24 cellular contexts compared by ENCODE assay signal in genomic region chr15:61079529-61079928, GRCh38.
"Had no signal": no experiment of that assay in that cellular context is flagged by ENCODE, and none has a peak within 500 bp of the region (broad histone marks: within the 10 kb centered on the region; RNA-seq: fewer than 3 reads in every experiment).

No MANE protein-coding gene starts in this region.

- H3K36me3 ChIP-seq: ascending aorta, SJSA1 had no signal

- H3K4me3 ChIP-seq: ascending aorta, body of pancreas, SJSA1 had no signal

- DNase-seq: activated CD4-positive, alpha-beta T cell treated with anti-CD3 and anti-CD28 coated beads for 4 hours; activated CD8-positive, alpha-beta T cell treated with anti-CD3 and anti-CD28 coated beads for 36 hours; activated effector memory CD4-positive, alpha-beta T cell treated with Interleukin-2 at 50 U/mL for 16 hours; activated naive CD4-positive, alpha-beta T cell; activated naive CD8-positive, alpha-beta T cell treated with anti-CD3 and anti-CD28 coated beads, Interleukin-2, amount 50 U/mL, for 24 hours; activated T-cell treated with anti-CD3 and anti-CD28 coated beads, Interleukin-2, amount 50 U/mL, for 24 hours; amniotic stem cell; body of pancreas; MV-4-11; NCI-H1417 treated with DMSO at 0.1 percent for 48 hours; NCI-H187; NCI-H2171; NCI-H2227 treated with DMSO at 0.1 percent for 48 hours; NCI-H446 treated with DMSO at 0.1 percent for 48 hours; NCI-H524 treated with DMSO at 0.1 percent for 48 hours; PC-3; SHP77; SW 1271 had no signal

- H3K4me2 ChIP-seq: KMS-11 had no signal

- ATAC-seq: activated CD4-positive, CD25-positive, alpha-beta regulatory T cell treated with anti-CD3 and anti-CD28 coated beads, Interleukin-2, amount 50 U/mL, for 24 hours; activated CD8-positive, alpha-beta T cell treated with anti-CD3 and anti-CD28 coated beads for 36 hours; activated naive CD8-positive, alpha-beta T cell treated with anti-CD3 and anti-CD28 coated beads, Interleukin-2, amount 50 U/mL, for 24 hours; body of pancreas; PC-3; SK-N-SH treated with all-trans-retinoic acid at 6 μM for 48 hours had no signal

- H3K9me3 ChIP-seq: ascending aorta, body of pancreas, SJSA1 had no signal

- FAIRE-seq: RCC 7860 had no signal

- H3K27me3 ChIP-seq: ascending aorta, body of pancreas, SJSA1 had no signal

- H3K27ac ChIP-seq: ascending aorta, body of pancreas, KMS-11, SJSA1 had no signal

- H3K4me1 ChIP-seq: ascending aorta, body of pancreas, SJSA1 had no signal

- H3K9ac ChIP-seq: KMS-11 had no signal
